Comparison of ENCODE assay signal across 15 cellular contexts in the genomic region with DNA sequence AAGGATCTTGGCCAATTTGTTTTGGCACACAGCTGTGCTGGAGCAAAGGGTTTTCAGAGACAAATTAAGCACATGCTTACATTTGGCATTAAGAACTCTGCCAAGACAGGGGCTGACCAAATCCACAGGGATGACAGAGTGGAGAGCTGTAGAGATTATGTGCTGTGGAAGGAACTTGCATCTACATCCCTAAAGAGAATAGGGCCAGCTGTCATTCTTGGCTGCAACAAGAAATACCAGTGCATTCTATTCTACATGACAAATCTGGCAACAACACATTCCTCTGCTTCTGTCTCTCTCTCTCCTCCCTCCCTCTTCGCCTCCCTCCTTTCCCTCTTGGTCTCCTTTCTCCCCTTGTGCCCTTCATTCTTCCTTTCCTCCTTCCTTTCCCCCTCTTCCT.
"Had no signal": no experiment of that assay in that cellular context is flagged by ENCODE, and none has a peak within 500 bp of the region (broad histone marks: within the 10 kb centered on the region; RNA-seq: fewer than 3 reads in every experiment).

No MANE protein-coding gene starts in this region.

- H3K9me3 Mint-ChIP-seq: activated B cell treated with CpG ODN at 0.5 μM for 24 hours, nephron had no signal

- H3K4me1 Mint-ChIP-seq: activated B cell treated with CpG ODN at 0.5 μM for 24 hours; activated CD4-positive, alpha-beta T cell treated with anti-CD3 and anti-CD28 coated beads, Interleukin-2, amount 10 ng/mL, durations not matched to agents 24 days and 14 days; stimulated activated naive CD8-positive, alpha-beta T cell treated with anti-CD3 and anti-CD28 coated beads, Interleukin-15, amount 100 ng/mL, for 72 hours had no signal

- H3K4me3 Mint-ChIP-seq: activated B cell treated with CpG ODN at 0.5 μM for 24 hours; activated CD4-positive, alpha-beta T cell treated with anti-CD3 and anti-CD28 coated beads, Interleukin-2, amount 10 ng/mL, durations not matched to agents 24 days and 14 days; activated T-helper 1 cell treated with anti-CD3 and anti-CD28 coated beads, Interleukin-12 subunit alpha, Interleukin-12 subunit beta, Interleukin-2, Interleukin-4 antibody, amounts not matched to agents 30 ng/mL and 10 ng/mL and 1 ng/mL, durations not matched to agents 14 hours and 24 hours and 36 hours; nephron; stimulated activated naive CD8-positive, alpha-beta T cell treated with anti-CD3 and anti-CD28 coated beads, Interleukin-15, amount 100 ng/mL, for 72 hours; T-helper 1 cell treated with Interleukin-12 subunit alpha and Interleukin-12 subunit beta and Interleukin-4 antibody, amounts not matched to agents 30 μg/mL and 1 μg/mL, for 36 hours had no signal

- H3K27me3 Mint-ChIP-seq: activated B cell treated with CpG ODN at 0.5 μM for 24 hours; activated CD4-positive, alpha-beta T cell treated with anti-CD3 and anti-CD28 coated beads, Interleukin-2, amount 10 ng/mL, durations not matched to agents 24 days and 14 days; stimulated activated naive CD8-positive, alpha-beta T cell treated with anti-CD3 and anti-CD28 coated beads, Interleukin-15, amount 100 ng/mL, for 72 hours had no signal

- H3K36me3 ChIP-seq: brain microvascular endothelial cell, gastroesophageal sphincter, upper lobe of right lung had no signal

- H3K27me3 ChIP-seq: brain microvascular endothelial cell, gastroesophageal sphincter, testis, upper lobe of right lung had no signal

- H3K27ac ChIP-seq: brain microvascular endothelial cell, gastroesophageal sphincter, testis, upper lobe of right lung had no signal

- H3K4me3 ChIP-seq: gastroesophageal sphincter, mucosa of descending colon, testis, upper lobe of right lung had no signal

- ATAC-seq: gastroesophageal sphincter; mucosa of descending colon; stimulated activated naive CD8-positive, alpha-beta T cell treated with anti-CD3 and anti-CD28 coated beads, Interleukin-15, amount 100 ng/mL, for 72 hours; upper lobe of right lung had no signal

- H3K27ac Mint-ChIP-seq: activated B cell treated with CpG ODN at 0.5 μM for 24 hours; activated CD4-positive, alpha-beta T cell treated with anti-CD3 and anti-CD28 coated beads, Interleukin-2, amount 10 ng/mL, durations not matched to agents 24 days and 14 days; activated T-helper 1 cell treated with anti-CD3 and anti-CD28 coated beads, Interleukin-12 subunit alpha, Interleukin-12 subunit beta, Interleukin-2, Interleukin-4 antibody, amounts not matched to agents 30 ng/mL and 10 ng/mL and 1 ng/mL, durations not matched to agents 14 hours and 24 hours and 36 hours; nephron; stimulated activated naive CD8-positive, alpha-beta T cell treated with anti-CD3 and anti-CD28 coated beads, Interleukin-15, amount 100 ng/mL, for 72 hours; T-helper 1 cell treated with Interleukin-12 subunit alpha and Interleukin-12 subunit beta and Interleukin-4 antibody, amounts not matched to agents 30 μg/mL and 1 μg/mL, for 36 hours had no signal

- H3K9me3 ChIP-seq: gastroesophageal sphincter, mucosa of descending colon, testis, upper lobe of right lung had no signal

- DNase-seq: activated B cell treated with CpG ODN at 0.5 μM for 24 hours; activated CD4-positive, alpha-beta T cell treated with anti-CD3 and anti-CD28 coated beads, Interleukin-2, amount 10 ng/mL, durations not matched to agents 24 days and 14 days; activated naive CD4-positive, alpha-beta T cell treated with Interleukin-2 at 50 U/mL for 16 hours; brain microvascular endothelial cell; hypothalamus; mucosa of descending colon; stimulated activated CD4-positive, alpha-beta T cell treated with anti-CD3 and anti-CD28 coated beads, Interleukin-15, amount 100 ng/mL, for 24 hours; stimulated activated CD4-positive, alpha-beta T cell treated with anti-CD3 and anti-CD28 coated beads, Interleukin-4, amount 100 ng/mL, for 24 hours; stimulated activated naive CD8-positive, alpha-beta T cell treated with anti-CD3 and anti-CD28 coated beads, Interleukin-15, amount 100 ng/mL, for 72 hours; testis; upper lobe of right lung had no signal

- H3K4me1 ChIP-seq: gastroesophageal sphincter, testis, upper lobe of right lung had no signal
